Comparison of ENCODE assay signal across 26 cellular contexts in genomic region chr21:42255825-42256224, GRCh38. TPM values are rescaled to one million over a fixed set of nuclear protein-coding genes. Genes with fewer than 3 reads are reported as not detected.
A peak's percentile ranks its signal among the peaks of the same experiment; 100 is the strongest.
DNase-seq lines count a peak whose midpoint lies in the region; ATAC-seq and TF ChIP-seq lines count a peak whose summit lies in the region.
"Had no signal": no experiment of that assay in that cellular context is flagged by ENCODE, and none has a peak within 500 bp of the region (broad histone marks: within the 10 kb centered on the region; RNA-seq: fewer than 3 reads in every experiment).

No MANE protein-coding gene starts in this region.

- TF ChIP-seq CTCF in astrocyte of the spinal cord (IDR thresholded peaks at IDR 0.05; ENCODE audit: low read depth, low read length), result peak; percentile 13
- TF ChIP-seq CTCF in lower lobe of right lung (IDR thresholded peaks at IDR 0.05), result no peak

- peaks cover 15% of the 10 kb centered on the region for H3K4me1 ChIP-seq in CD4-positive, alpha-beta memory T cell (ENCODE audit: insufficient read depth, low read length)
- peaks cover 25% of the 10 kb centered on the region for H3K4me1 ChIP-seq in lower lobe of right lung
- H3K4me1 ChIP-seq: A549, prostate gland had no signal

- H3K27ac ChIP-seq in CD4-positive, alpha-beta memory T cell (ENCODE audit: low read depth, low read length), result no peak overlapping the region
- no peak overlapping the region for H3K27ac ChIP-seq in lower lobe of right lung
- H3K27ac ChIP-seq: A549, cardiac muscle cell, GM23248, neutrophil, prostate gland, upper lobe of right lung had no signal

- ATAC-seq in naive thymus-derived CD8-positive, alpha-beta T cell, result no peak
- ATAC-seq in lower lobe of right lung (no peak), GM21619 (IDR thresholded peaks at IDR 0.05; ENCODE audit: unreplicated experiment) (no peak)
- ATAC-seq in stimulated activated memory B cell treated with anti-CD40 and anti-IgM and Interleukin-4, amounts not matched to agents 10 μg/mL and 1 μg/mL and 100 μg/mL, for 72 hours, result no peak
- ATAC-seq: A549; activated T-cell treated with anti-CD3 and anti-CD28 coated beads, Interleukin-2, amount 50 U/mL, for 4 hours; upper lobe of right lung had no signal

- H3K4me1 Mint-ChIP-seq in CD4-positive, alpha-beta memory T cell, result peaks cover 26 to 50% (median 40%) of the 10 kb centered on the region in 4 donors
- peaks cover 35 to 77% (median 59%) of the 10 kb centered on the region in 4 donors for H3K4me1 Mint-ChIP-seq in naive thymus-derived CD8-positive, alpha-beta T cell
- H3K4me1 Mint-ChIP-seq in stimulated activated memory B cell treated with anti-CD40 and anti-IgM and Interleukin-4, amounts not matched to agents 10 μg/mL and 1 μg/mL and 100 μg/mL, for 72 hours, result peaks cover 49% of the 10 kb centered on the region

- H3K4me3 Mint-ChIP-seq in CD4-positive, alpha-beta memory T cell, result no peak overlapping the region
- no peak overlapping the region for H3K4me3 Mint-ChIP-seq in naive thymus-derived CD8-positive, alpha-beta T cell
- no peak overlapping the region for H3K4me3 Mint-ChIP-seq in stimulated activated memory B cell treated with anti-CD40 and anti-IgM and Interleukin-4, amounts not matched to agents 10 μg/mL and 1 μg/mL and 100 μg/mL, for 72 hours
- H3K4me3 Mint-ChIP-seq: activated naive CD4-positive, alpha-beta T cell treated with anti-CD3 and anti-CD28 coated beads for 36 hours; activated T-cell treated with anti-CD3 and anti-CD28 coated beads, Interleukin-2, amount 50 U/mL, for 4 hours; T-helper 1 cell treated with Interleukin-12 subunit alpha and Interleukin-12 subunit beta and Interleukin-4 antibody, amounts not matched to agents 30 μg/mL and 1 μg/mL, for 36 hours had no signal

- DNase-seq in CD4-positive, alpha-beta memory T cell, result no peak
- peak; percentile 57 for DNase-seq in H7
- no peak for DNase-seq in astrocyte of the spinal cord (ENCODE audit: low read depth, low spot score)
- no peak for DNase-seq in naive thymus-derived CD8-positive, alpha-beta T cell
- no peak for DNase-seq in lower lobe of right lung
- DNase-seq in occipital lobe (lab: John Stamatoyannopoulos, UW), result no peak
- DNase-seq: activated CD4-positive, alpha-beta T cell treated with anti-CD3 and anti-CD28 coated beads for 48 hours; activated naive CD4-positive, alpha-beta T cell treated with anti-CD3 and anti-CD28 coated beads for 36 hours; activated T-cell treated with anti-CD3 and anti-CD28 coated beads, Interleukin-2, amount 50 U/mL, for 4 hours; amniotic stem cell; dermis blood vessel endothelial cell; GM23248; KBM-7; mammary epithelial cell; NCI-H146; NCI-H510A; NK-92 treated with Interleukin-12 subunit alpha and Interleukin-12 subunit beta, amount 100 ng/mL, for 24 hours; upper lobe of right lung had no signal

- no peaks in the 10 kb centered on the region for H3K36me3 Mint-ChIP-seq in CD4-positive, alpha-beta memory T cell
- no peaks in the 10 kb centered on the region for H3K36me3 Mint-ChIP-seq in naive thymus-derived CD8-positive, alpha-beta T cell
- no peaks in the 10 kb centered on the region for H3K36me3 Mint-ChIP-seq in stimulated activated memory B cell treated with anti-CD40 and anti-IgM and Interleukin-4, amounts not matched to agents 10 μg/mL and 1 μg/mL and 100 μg/mL, for 72 hours

- H3K9me3 ChIP-seq in CD4-positive, alpha-beta memory T cell (ENCODE audit: control insufficient read depth in 1 of 2, low read length in 2 of 2), result no peaks in the 10 kb centered on the region
- H3K9me3 ChIP-seq in lower lobe of right lung, result no peaks in the 10 kb centered on the region
- H3K9me3 ChIP-seq: A549, neutrophil, prostate gland, upper lobe of right lung had no signal

- no peaks in the 10 kb centered on the region for H3K36me3 ChIP-seq in CD4-positive, alpha-beta memory T cell (ENCODE audit: insufficient read depth, low read length)
- H3K36me3 ChIP-seq in H7 (replicated peaks; ENCODE audit: control insufficient read depth, insufficient read depth, low read length) (no peaks in the 10 kb centered on the region), lower lobe of right lung (no peaks in the 10 kb centered on the region)
- H3K36me3 ChIP-seq: cardiac muscle cell, neutrophil, prostate gland, upper lobe of right lung had no signal

- no peaks in the 10 kb centered on the region for H3K27me3 Mint-ChIP-seq in CD4-positive, alpha-beta memory T cell
- no peaks in the 10 kb centered on the region for H3K27me3 Mint-ChIP-seq in naive thymus-derived CD8-positive, alpha-beta T cell
- H3K27me3 Mint-ChIP-seq in stimulated activated memory B cell treated with anti-CD40 and anti-IgM and Interleukin-4, amounts not matched to agents 10 μg/mL and 1 μg/mL and 100 μg/mL, for 72 hours, result no peaks in the 10 kb centered on the region

- peak overlapping the region in 4 of 7 donors; percentile 35 to 63 (median 55) for H3K27ac Mint-ChIP-seq in CD4-positive, alpha-beta memory T cell
- peak overlapping the region in 7 of 10 donors; percentile 24 to 65 (median 46) for H3K27ac Mint-ChIP-seq in naive thymus-derived CD8-positive, alpha-beta T cell
- no peak overlapping the region for H3K27ac Mint-ChIP-seq in stimulated activated memory B cell treated with anti-CD40 and anti-IgM and Interleukin-4, amounts not matched to agents 10 μg/mL and 1 μg/mL and 100 μg/mL, for 72 hours
- H3K27ac Mint-ChIP-seq: activated naive CD4-positive, alpha-beta T cell treated with anti-CD3 and anti-CD28 coated beads for 36 hours; T-helper 1 cell treated with Interleukin-12 subunit alpha and Interleukin-12 subunit beta and Interleukin-4 antibody, amounts not matched to agents 30 μg/mL and 1 μg/mL, for 36 hours had no signal

- H3K4me3 ChIP-seq in CD4-positive, alpha-beta memory T cell (ENCODE audit: low read length in 2 of 2), result no peak overlapping the region
- H3K4me3 ChIP-seq in H7 (ENCODE audit: insufficient read depth, low read depth, low read length), result no peak overlapping the region
- no peak overlapping the region for H3K4me3 ChIP-seq in astrocyte of the spinal cord (ENCODE audit: low read depth, low read length)
- no peak overlapping the region for H3K4me3 ChIP-seq in lower lobe of right lung
- H3K4me3 ChIP-seq: A549, cardiac muscle cell, GM23248, prostate gland, upper lobe of right lung had no signal

- POLR2A ChIA-PET in CD4-positive, alpha-beta memory T cell (lab: Charles Lee; ENCODE audit: partially characterized antibody), result no interaction called here
- POLR2A ChIA-PET in naive thymus-derived CD8-positive, alpha-beta T cell (lab: Charles Lee), result no interaction called here

- in situ Hi-C loops in astrocyte of the spinal cord (cut with HindIII; ENCODE audit: low sequenced_read_pairs), result no loop called here

- no peaks in the 10 kb centered on the region for H3K9me3 Mint-ChIP-seq in CD4-positive, alpha-beta memory T cell
- no peaks in the 10 kb centered on the region for H3K9me3 Mint-ChIP-seq in naive thymus-derived CD8-positive, alpha-beta T cell
- no peaks in the 10 kb centered on the region for H3K9me3 Mint-ChIP-seq in stimulated activated memory B cell treated with anti-CD40 and anti-IgM and Interleukin-4, amounts not matched to agents 10 μg/mL and 1 μg/mL and 100 μg/mL, for 72 hours
- H3K9me3 Mint-ChIP-seq: activated naive CD4-positive, alpha-beta T cell treated with anti-CD3 and anti-CD28 coated beads for 36 hours; activated T-cell treated with anti-CD3 and anti-CD28 coated beads, Interleukin-2, amount 50 U/mL, for 4 hours; T-helper 1 cell treated with Interleukin-12 subunit alpha and Interleukin-12 subunit beta and Interleukin-4 antibody, amounts not matched to agents 30 μg/mL and 1 μg/mL, for 36 hours had no signal

- CTCF ChIA-PET in CD4-positive, alpha-beta memory T cell (lab: Charles Lee; ENCODE audit: partially characterized antibody), result interaction anchor here (2.6 to 2.9 kb wide), 2 partner anchors 91 to 111 kb away, joined by 14 to 18 read pairs; no protein-coding TSS in a partner anchor

- intact Hi-C loops in CD4-positive, alpha-beta memory T cell (cut with micrococcal nuclease), result no loop called here
- intact Hi-C loops in lower lobe of right lung (cut with DNase I), result no loop called here

- no peaks in the 10 kb centered on the region for H3K27me3 ChIP-seq in CD4-positive, alpha-beta memory T cell (ENCODE audit: insufficient read depth, low read length)
- peaks cover 2% of the 10 kb centered on the region; the same call in 1 of the 2 replicates for H3K27me3 ChIP-seq in H7 (ENCODE audit: control insufficient read depth, insufficient read depth, low read length)
- no peaks in the 10 kb centered on the region for H3K27me3 ChIP-seq in lower lobe of right lung (ENCODE audit: low read depth)
- H3K27me3 ChIP-seq: cardiac muscle cell, upper lobe of right lung had no signal

RNA-seq across cellular contexts. Expression of gene ABCG1, which starts 36.9 kb away (rescaled TPM):
- total RNA-seq in CD4-positive, alpha-beta memory T cell, result 1 to 10 TPM; 1.5 to 2.0 TPM
- 10 to 100 TPM; 17.0 to 19.6 TPM for polyA plus RNA-seq in CD4-positive, alpha-beta memory T cell
- 0.07 and 0.92 TPM in 2 replicates for total RNA-seq in H7 (2014; rRNA removed; shearing (Covaris generic))
- 1 to 10 TPM in 1 of 2 experiments, under 1 TPM in 1; 0.93 to 1.4 TPM for total RNA-seq in naive thymus-derived CD8-positive, alpha-beta T cell
- polyA plus RNA-seq in naive thymus-derived CD8-positive, alpha-beta T cell, result 10 to 100 TPM; 11.2 to 17.5 (median 11.9) TPM
- total RNA-seq in lower lobe of right lung (74.9 TPM), occipital lobe (16.1 TPM)
- total RNA-seq: GM23248 had no signal

RNA-seq across cellular contexts. Expression of gene TFF3, which starts 59.4 kb away (rescaled TPM):
- not detected for total RNA-seq in CD4-positive, alpha-beta memory T cell
- polyA plus RNA-seq in CD4-positive, alpha-beta memory T cell, result not detected
- 2.1 and 9.2 TPM in 2 replicates for total RNA-seq in H7 (2014; rRNA removed; shearing (Covaris generic))
- not detected for total RNA-seq in naive thymus-derived CD8-positive, alpha-beta T cell
- not detected for polyA plus RNA-seq in naive thymus-derived CD8-positive, alpha-beta T cell
- total RNA-seq in lower lobe of right lung (19.0 TPM), occipital lobe (not detected)
- total RNA-seq: activated naive CD4-positive, alpha-beta T cell treated with anti-CD3 and anti-CD28 coated beads for 36 hours; cardiac muscle cell; GM23248; mammary epithelial cell had no signal
- polyA plus RNA-seq: BJ, GM23248, mammary epithelial cell had no signal
